In the genomic region with DNA sequence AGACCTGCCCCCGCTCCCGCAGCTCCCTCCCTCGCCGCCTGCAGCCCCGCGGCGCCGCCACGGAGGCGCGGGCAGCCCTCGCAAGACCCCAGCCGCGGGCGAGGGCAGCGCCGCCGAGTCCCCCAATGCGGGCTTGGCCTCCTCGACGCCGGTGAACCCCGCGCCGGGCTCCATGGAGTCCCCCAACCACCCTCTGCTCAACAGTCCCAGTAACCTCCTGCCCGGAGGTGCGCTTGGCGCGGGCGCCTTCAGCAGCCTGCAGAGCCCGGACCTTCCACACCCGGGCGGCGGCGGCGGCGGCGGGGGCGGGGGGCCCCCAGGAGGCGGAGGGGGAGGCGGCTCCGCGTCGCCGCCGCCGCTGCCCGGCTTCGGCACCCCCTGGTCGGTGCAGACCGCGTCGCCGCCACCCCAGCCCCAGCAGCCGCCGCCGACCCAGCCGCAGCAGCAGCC, we compare ENCODE assay signal across 7 cellular contexts. TPM values are rescaled to one million over a fixed set of nuclear protein-coding genes. Genes with fewer than 3 reads are reported as not detected.
DNase-seq lines count a peak whose midpoint lies in the region; ATAC-seq and TF ChIP-seq lines count a peak whose summit lies in the region.

No MANE protein-coding gene starts in this region.

- in situ Hi-C loops in astrocyte of the cerebellum (cut with HindIII; ENCODE audit: low sequenced_read_pairs), result loop anchor here (5.0 to 25.0 kb wide), 2 partner anchors 1096 to 1341 kb away; no protein-coding TSS in a partner anchor

- no peak for TF ChIP-seq CTCF in astrocyte of the cerebellum (IDR thresholded peaks at IDR 0.05; ENCODE audit: low read depth, low read length, missing control alignments)

- H3K4me3 ChIP-seq in SJSA1 (peak overlapping the region; percentile 82), astrocyte of the cerebellum (ENCODE audit: low read depth, low read length) (peak overlapping the region; percentile 88), iPS-20b (ENCODE audit: low read length) (peak overlapping the region; percentile 84; the same call in 1 of the 2 replicates)

- no peak overlapping the region; the same call in 1 of the 2 replicates for H3K9ac ChIP-seq in iPS-20b (ENCODE audit: low read depth, low read length)

- H3K36me3 ChIP-seq in SJSA1 (no peaks in the 10 kb centered on the region), iPS-20b (ENCODE audit: insufficient read depth, low read depth, low read length) (no peaks in the 10 kb centered on the region)

- peaks cover 7% of the 10 kb centered on the region; the same call in 1 of the 2 replicates for H3K4me1 ChIP-seq in SJSA1 (replicated peaks)
- peaks cover 22% of the 10 kb centered on the region for H3K4me1 ChIP-seq in iPS-20b (ENCODE audit: insufficient read depth, low read length)

- ATAC-seq in GM18520 (IDR thresholded peaks at IDR 0.05; ENCODE audit: unreplicated experiment) (peak; percentile 5), HG02852 (IDR thresholded peaks at IDR 0.05; ENCODE audit: unreplicated experiment) (peak; percentile 16)

- no peaks in the 10 kb centered on the region for H3K9me3 ChIP-seq in SJSA1 (replicated peaks)
- H3K9me3 ChIP-seq in iPS-20b (ENCODE audit: insufficient read depth, low read depth, low read length), result no peaks in the 10 kb centered on the region

- H3K27ac ChIP-seq in SJSA1, result no peak overlapping the region; the same call in 1 of the 2 replicates
- no peak overlapping the region for H3K27ac ChIP-seq in iPS-20b (ENCODE audit: low read length)

- DNase-seq in SJSA1 (ENCODE audit: low read depth in 1 of 2, low spot score in 2 of 2) (peak; percentile 31 to 36), astrocyte of the cerebellum (ENCODE audit: low read depth) (no peak), foreskin melanocyte (no peak)
- DNase-seq in stimulated activated CD4-positive, alpha-beta T cell treated with anti-CD3 and anti-CD28 coated beads, Interleukin-12 subunit alpha, Interleukin-12 subunit beta, amount 100 ng/mL, for 48 hours (ENCODE audit: low read depth in 2 of 3, low spot score in 1 of 3), result peak; percentile 11 to 52 (median 22)

- H3K27me3 ChIP-seq in SJSA1 (replicated peaks) (no peaks in the 10 kb centered on the region), iPS-20b (ENCODE audit: insufficient read depth, low read length) (peaks cover 42% of the 10 kb centered on the region)

RNA-seq across cellular contexts. Expression of gene CPEB2, which starts 1.2 kb away (rescaled TPM):
- total RNA-seq in SJSA1 (2014; rRNA removed; shearing (Covaris generic)), result 0.91 and 1.6 TPM in 2 replicates

Comparison
In these comparisons a context has a peak if more than half of its experiments do, and no peak if none do; other contexts are left out.
1. DNase-seq: peak in SJSA1 (2 of 2) and stimulated activated CD4-positive, alpha-beta T cell treated with anti-CD3 and anti-CD28 coated beads, Interleukin-12 subunit alpha, Interleukin-12 subunit beta, amount 100 ng/mL, for 48 hours (3 of 3); none in astrocyte of the cerebellum (single experiment) and foreskin melanocyte (single experiment).
2. Peak in every context shown above with its lines, with median percentiles within 50 percentile points of each other: H3K4me3 ChIP-seq.